Comparison of ENCODE assay signal across 8 cellular contexts in the genomic region with DNA sequence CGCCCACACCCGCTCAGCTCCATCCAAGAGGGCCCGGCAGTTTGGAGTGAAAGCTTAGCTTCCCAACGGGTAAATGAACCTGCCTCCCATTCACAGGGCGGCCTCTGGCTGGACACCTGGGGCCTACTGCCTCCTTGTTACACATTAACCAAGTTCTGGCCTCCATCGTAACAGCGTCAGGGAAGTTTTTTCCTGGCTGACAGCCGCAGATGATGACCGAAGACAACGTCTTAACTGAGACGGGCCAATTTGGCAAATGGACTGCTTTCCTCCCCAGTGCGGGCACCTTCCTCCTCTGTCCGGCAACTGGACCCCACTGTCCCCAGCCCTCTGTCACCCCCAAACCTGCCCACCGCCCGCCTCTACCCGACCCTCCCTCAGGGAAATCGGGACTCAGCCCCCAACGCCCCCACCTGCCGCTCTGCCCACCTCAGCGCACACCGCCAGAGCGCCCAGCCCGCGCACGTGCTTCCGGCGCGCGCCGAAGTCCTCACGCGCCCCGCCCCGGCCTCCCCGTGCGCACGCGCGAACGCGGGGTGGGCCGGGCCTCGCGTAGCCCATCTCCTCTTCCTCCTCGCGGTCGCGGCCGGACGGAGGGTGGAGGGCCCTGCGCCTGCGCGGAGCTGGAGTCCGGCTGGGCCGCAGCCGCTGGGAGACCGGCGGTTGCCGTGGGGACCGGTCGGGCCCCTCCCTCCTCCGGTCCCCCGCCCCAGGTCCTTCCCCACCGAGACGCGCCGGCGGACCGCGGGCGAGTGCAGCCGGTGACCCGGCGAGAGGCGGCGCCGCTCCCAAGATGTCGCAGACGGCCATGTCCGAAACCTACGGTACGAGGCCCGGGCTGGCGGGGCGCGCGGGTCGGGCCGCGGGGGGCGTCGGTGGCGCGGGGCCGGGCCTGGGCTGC. TPM values are rescaled to one million over a fixed set of nuclear protein-coding genes. Genes with fewer than 3 reads are reported as not detected.
DNase-seq lines count a peak whose midpoint lies in the region; ATAC-seq and TF ChIP-seq lines count a peak whose summit lies in the region.

A gene with protein sequence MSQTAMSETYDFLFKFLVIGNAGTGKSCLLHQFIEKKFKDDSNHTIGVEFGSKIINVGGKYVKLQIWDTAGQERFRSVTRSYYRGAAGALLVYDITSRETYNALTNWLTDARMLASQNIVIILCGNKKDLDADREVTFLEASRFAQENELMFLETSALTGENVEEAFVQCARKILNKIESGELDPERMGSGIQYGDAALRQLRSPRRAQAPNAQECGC (plus strand): TSS at position 565 of the 901 bp plus-strand sequence. CDS start 229 bp downstream, at position 794.

- H3K9me2 ChIP-seq in PC-3 (replicated peaks; ENCODE audit: low read length), result no peaks in the 10 kb centered on the region

- no peaks in the 10 kb centered on the region for H3K36me3 ChIP-seq in CD8-positive, alpha-beta memory T cell (ENCODE audit: insufficient read depth, low read length)
- H3K36me3 ChIP-seq in PC-3 (ENCODE audit: low read depth, low read length) (no peaks in the 10 kb centered on the region), muscle layer of duodenum (ENCODE audit: control insufficient read depth in 1 of 2, insufficient read depth in 2 of 2, low read length in 2 of 2) (no peaks in the 10 kb centered on the region)

- CTCF ChIA-PET in CD8-positive, alpha-beta memory T cell (lab: Charles Lee), result interaction anchor here (1.1 to 1.5 kb wide), 3 partner anchors 12 to 197 kb away, joined by 3 to 5 read pairs (median 4); no protein-coding TSS in a partner anchor
- CTCF ChIA-PET in PC-3 (lab: Charles Lee), result no interaction called here

- H3K36me3 Mint-ChIP-seq in CD8-positive, alpha-beta memory T cell, result peaks cover 0 to 7% (median 0%) of the 10 kb centered on the region in 3 donors

- H3K4me2 ChIP-seq in PC-3 (ENCODE audit: low read length), result peak within 1 kb of the TSS; percentile 83

- peaks cover 0 to 3% (median 0%) of the 10 kb centered on the region in 5 donors for H3K9me3 Mint-ChIP-seq in CD8-positive, alpha-beta memory T cell

- H3K4me3 Mint-ChIP-seq in CD8-positive, alpha-beta memory T cell, result peak within 1 kb of the TSS; percentile 92 to 98 (median 95)

- H2AFZ ChIP-seq in PC-3 (ENCODE audit: low read length), result peak within 1 kb of the TSS; percentile 62

- H3K9ac ChIP-seq in PC-3 (ENCODE audit: low read length), result peak within 1 kb of the TSS; percentile 55

- no peaks in the 10 kb centered on the region for H3K9me3 ChIP-seq in CD8-positive, alpha-beta memory T cell (ENCODE audit: low read length)
- H3K9me3 ChIP-seq in PC-3 (ENCODE audit: low read length), result no peaks in the 10 kb centered on the region
- peaks cover 0 to 6% of the 10 kb centered on the region in 2 donors for H3K9me3 ChIP-seq in muscle layer of duodenum (ENCODE audit: control insufficient read depth in 1 of 2, low read length in 2 of 2)

- peak; percentile 62 to 83 (median 73) for DNase-seq in CD8-positive, alpha-beta memory T cell
- DNase-seq in HL-60 (ENCODE audit: low read depth in 1 of 2, low spot score in 1 of 2) (peak; percentile 79 to 89), PC-3 (peak; percentile 89)
- peak; percentile 82 to 85 for DNase-seq in activated T-cell treated with anti-CD3 and anti-CD28 coated beads, Interleukin-2, amount 50 U/mL, for 48 hours
- peak; percentile 47 for DNase-seq in stimulated activated CD8-positive, alpha-beta memory T cell treated with anti-CD3 and anti-CD28 coated beads, Interleukin-7, amount 100 ng/mL, for 24 hours (ENCODE audit: low read depth)

- peak within 1 kb of the TSS; percentile 73 for H3K27ac ChIP-seq in CD8-positive, alpha-beta memory T cell (ENCODE audit: low read depth, low read length)
- peak within 1 kb of the TSS; percentile 53 for H3K27ac ChIP-seq in HL-60 (replicated peaks)
- no peak within 1 kb of the TSS for H3K27ac ChIP-seq in PC-3 (ENCODE audit: low read length)
- peak within 1 kb of the TSS; percentile 78 for H3K27ac ChIP-seq in muscle layer of duodenum (ENCODE audit: low read length)

- H3K79me2 ChIP-seq in PC-3 (ENCODE audit: low read length), result peaks cover 44% of the 10 kb centered on the region

- intact Hi-C loops in PC-3 (cut with micrococcal nuclease), result loop anchor here (2.0 to 5.0 kb wide), 2 partner anchors 70 to 237 kb away; partner anchors contain the start of gene NUP133

- peak within 1 kb of the TSS; percentile 75 for H3K4me3 ChIP-seq in CD8-positive, alpha-beta memory T cell (ENCODE audit: low read length)
- H3K4me3 ChIP-seq in HL-60 (replicated peaks; ENCODE audit: insufficient read depth, low read length) (peak within 1 kb of the TSS; percentile 70), PC-3 (ENCODE audit: low read length) (peak within 1 kb of the TSS; percentile 84), muscle layer of duodenum (ENCODE audit: low read depth in 1 of 2, low read length in 2 of 2) (peak within 1 kb of the TSS; percentile 81 to 85)

- H3K4me1 Mint-ChIP-seq in CD8-positive, alpha-beta memory T cell, result peaks cover 36 to 44% (median 37%) of the 10 kb centered on the region in 3 donors

- H4K20me1 ChIP-seq in PC-3 (ENCODE audit: low read length), result peaks cover 12% of the 10 kb centered on the region; the same call in 1 of the 2 replicates

- H3K4me1 ChIP-seq in CD8-positive, alpha-beta memory T cell (ENCODE audit: insufficient read depth, low read length), result peaks cover 26% of the 10 kb centered on the region
- H3K4me1 ChIP-seq in PC-3 (ENCODE audit: insufficient read depth, low read length) (peaks cover 27% of the 10 kb centered on the region), muscle layer of duodenum (ENCODE audit: control insufficient read depth in 1 of 2, insufficient read depth in 2 of 2, low read length in 2 of 2) (peaks cover 9 to 41% of the 10 kb centered on the region in 2 donors)

- BruUV-seq in PC-3 (replicated peaks; lab: Mats Ljungman, UMichigan), result TSS peak; percentile 52

- peak within 1 kb of the TSS; percentile 78 to 95 (median 88) for H3K27ac Mint-ChIP-seq in CD8-positive, alpha-beta memory T cell

- ATAC-seq in GM19463 (IDR thresholded peaks at IDR 0.05; ENCODE audit: unreplicated experiment) (peak; percentile 85), PC-3 (peak; percentile 79), esophagus mucosa (peak; percentile 91)

- H3K27me3 ChIP-seq in CD8-positive, alpha-beta memory T cell (ENCODE audit: insufficient read depth, low read length, poor library complexity, severe bottlenecking), result no peaks in the 10 kb centered on the region
- H3K27me3 ChIP-seq in HL-60 (ENCODE audit: insufficient read depth, poor library complexity, severe bottlenecking), result no peaks in the 10 kb centered on the region
- no peaks in the 10 kb centered on the region for H3K27me3 ChIP-seq in PC-3 (ENCODE audit: low read length)
- H3K27me3 ChIP-seq in muscle layer of duodenum (ENCODE audit: low read depth, low read length), result no peaks in the 10 kb centered on the region

- POLR2A ChIA-PET in CD8-positive, alpha-beta memory T cell (lab: Charles Lee), result no interaction called here
- POLR2A ChIA-PET in PC-3 (lab: Charles Lee; ENCODE audit: unreplicated experiment), result no interaction called here

- no peaks in the 10 kb centered on the region for H3K27me3 Mint-ChIP-seq in CD8-positive, alpha-beta memory T cell

- peaks cover 6% of the 10 kb centered on the region for H3F3A ChIP-seq in PC-3 (ENCODE audit: low read length, unreplicated experiment)

- no peak for TF ChIP-seq CTCF in HL-60 (IDR thresholded peaks at IDR 0.05; ENCODE audit: insufficient read depth, low read length)
- no peak for TF ChIP-seq CTCF in PC-3 (conservative IDR thresholded peaks at IDR 0.05; ENCODE audit: low read depth, low read length)

RNA-seq across cellular contexts. Expression of the gene that starts here (rescaled TPM):
- total RNA-seq in CD8-positive, alpha-beta memory T cell, result 10 to 100 TPM; 32.2 to 34.9 TPM
- polyA plus RNA-seq in CD8-positive, alpha-beta memory T cell, result 24.4 TPM
- 33.9 and 67.0 TPM in 2 replicates for total RNA-seq in PC-3 (2014; rRNA removed)
- 58.5 TPM for total RNA-seq in esophagus mucosa
